1 cellular context compared by ENCODE assay signal in genomic region chr6:104955927-104956662, GRCh38.
TF ChIP-seq lines count a peak whose summit lies in the region.

No MANE protein-coding gene starts in this region.

TF ChIP-seq in SK-N-SH treated with all-trans-retinoic acid at 6 μM for 48 hours, 23 proteins besides CTCF, POLR2A, EP300 and RAD21 (continued from another document):
- TF ChIP-seq POU6F1 (CRISPR knock-in tag; IDR thresholded peaks at IDR 0.05; ENCODE audit: borderline replicate concordance, low read depth) (no peak), CSDC2 (CRISPR knock-in tag; IDR thresholded peaks at IDR 0.05) (no peak), GLIS3 (CRISPR knock-in tag; IDR thresholded peaks at IDR 0.05) (no peak), ZNF565 (CRISPR knock-in tag; conservative IDR thresholded peaks at IDR 0.05; ENCODE audit: low read depth) (no peak), ISL1 (CRISPR knock-in tag; IDR thresholded peaks at IDR 0.05) (no peak), TCF4 (CRISPR knock-in tag; IDR thresholded peaks at IDR 0.05; ENCODE audit: borderline replicate concordance) (no peak)
